In genomic region chr17:75142236-75142971, GRCh38 we compare ENCODE assay signal across 20 cellular contexts. TPM values are rescaled to one million over a fixed set of nuclear protein-coding genes. Genes with fewer than 3 reads are reported as not detected.
DNase-seq lines count a peak whose midpoint lies in the region; ATAC-seq and TF ChIP-seq lines count a peak whose summit lies in the region.
"Had no signal": no experiment of that assay in that cellular context is flagged by ENCODE, and none has a peak within 500 bp of the region (broad histone marks: within the 10 kb centered on the region; RNA-seq: fewer than 3 reads in every experiment).

No MANE protein-coding gene starts in this region.

- H2BK12ac ChIP-seq in trophoblast cell (ENCODE audit: low read length) = no peak overlapping the region

- H3K36me3 Mint-ChIP-seq in CD14-positive monocyte = peaks cover 58 to 86% of the 10 kb centered on the region in 2 donors
- H3K36me3 Mint-ChIP-seq in natural killer cell = peaks cover 10% of the 10 kb centered on the region

- H3K27ac Mint-ChIP-seq in CD14-positive monocyte = no peak overlapping the region
- H3K27ac Mint-ChIP-seq in natural killer cell = peak overlapping the region in 1 of 2 donors; percentile 78

- 90% methylated on average over 1 of the region's 13 CpGs for WGBS in trophoblast cell (ENCODE audit: extremely low coverage, insufficient coverage, insufficient read length)

- H3K4me2 ChIP-seq in Loucy (ENCODE audit: low read depth, low read length, poor library complexity, severe bottlenecking) (no peak overlapping the region), trophoblast cell (ENCODE audit: low read length) (no peak overlapping the region)

- H3K4me1 ChIP-seq in Loucy (ENCODE audit: insufficient read depth, low read length, poor library complexity, severe bottlenecking) (peaks cover 23% of the 10 kb centered on the region), trophoblast cell (ENCODE audit: control insufficient read depth in 1 of 2, insufficient read depth in 2 of 2, low read length in 2 of 2) (no peaks in the 10 kb centered on the region)

- peaks cover 89% of the 10 kb centered on the region for H3K79me2 ChIP-seq in Loucy (ENCODE audit: insufficient read depth, low read length)
- H3K79me2 ChIP-seq in trophoblast cell (ENCODE audit: control insufficient read depth, insufficient read depth, low read length, poor library complexity) = no peaks in the 10 kb centered on the region

- H2BK5ac ChIP-seq in trophoblast cell (ENCODE audit: low read depth, low read length, poor library complexity) = no peak overlapping the region

- H3K27me3 ChIP-seq in Loucy (ENCODE audit: insufficient read depth, low read length, poor library complexity, severe bottlenecking) = no peaks in the 10 kb centered on the region
- H3K27me3 ChIP-seq in trophoblast cell (ENCODE audit: insufficient read depth, low read length) = no peaks in the 10 kb centered on the region
- H3K27me3 ChIP-seq: Peyer's patch had no signal

- intact Hi-C loops in CD14-positive monocyte (cut with micrococcal nuclease) (no loop called here), natural killer cell (cut with micrococcal nuclease) (no loop called here)

- no peak overlapping the region for H2AK5ac ChIP-seq in trophoblast cell (ENCODE audit: low read length)

- H3K27me3 Mint-ChIP-seq in CD14-positive monocyte (ENCODE audit: low read depth in 3 of 3) = no peaks in the 10 kb centered on the region
- no peaks in the 10 kb centered on the region for H3K27me3 Mint-ChIP-seq in natural killer cell (ENCODE audit: low read depth in 2 of 2)

- 0 out of 2 replicates have a peak, but pooled peaks cover 8% of the 10 kb centered on the region for H3F3A ChIP-seq in Loucy (ENCODE audit: low read depth)

- H4K20me1 ChIP-seq in Loucy (ENCODE audit: insufficient read depth, low read length, poor library complexity, severe bottlenecking) = peaks cover 38% of the 10 kb centered on the region

- no peak overlapping the region for H3K4me3 ChIP-seq in Loucy (ENCODE audit: low read length, poor library complexity, severe bottlenecking)
- H3K4me3 ChIP-seq in trophoblast cell (ENCODE audit: low read depth, low read length) = no peak overlapping the region
- H3K4me3 ChIP-seq: Peyer's patch had no signal

- H4K8ac ChIP-seq in trophoblast cell (ENCODE audit: low read depth, low read length) = no peak overlapping the region

- ATAC-seq in esophagus mucosa (peak; percentile 75), GM21786 (IDR thresholded peaks at IDR 0.05; ENCODE audit: unreplicated experiment) (no peak), natural killer cell (no peak)
- ATAC-seq: Right ventricle myocardium inferior had no signal

- TF ChIP-seq CTCF in Loucy (conservative IDR thresholded peaks at IDR 0.05; ENCODE audit: low read length) (no peak), CD14-positive monocyte (IDR thresholded peaks at IDR 0.05) (no peak), natural killer cell (IDR thresholded peaks at IDR 0.05) (no peak)

- no peaks in the 10 kb centered on the region for H3K9me2 ChIP-seq in Loucy (replicated peaks; ENCODE audit: low read depth, low read length)

- H4K12ac ChIP-seq in trophoblast cell (ENCODE audit: low read depth, low read length) = no peak overlapping the region

- H3K36me3 ChIP-seq in Loucy (ENCODE audit: insufficient read depth, low read length) (peaks cover 89% of the 10 kb centered on the region), trophoblast cell (ENCODE audit: control insufficient read depth in 1 of 2, insufficient read depth in 2 of 2, low read length in 2 of 2) (peaks cover 64 to 74% of the 10 kb centered on the region in 2 experiments)

- H3K9ac ChIP-seq in Loucy (ENCODE audit: low read depth, low read length, poor library complexity, severe bottlenecking) (peak overlapping the region; percentile 48), trophoblast cell (ENCODE audit: low read length) (no peak overlapping the region)

- H3K9me3 Mint-ChIP-seq in CD14-positive monocyte = no peaks in the 10 kb centered on the region
- no peaks in the 10 kb centered on the region for H3K9me3 Mint-ChIP-seq in natural killer cell

- no peak overlapping the region for H3K27ac ChIP-seq in trophoblast cell (ENCODE audit: low read depth, low read length)
- H3K27ac ChIP-seq: Peyer's patch had no signal

- no peak overlapping the region for H3K18ac ChIP-seq in trophoblast cell (ENCODE audit: low read length)

- H2AFZ ChIP-seq in Loucy (ENCODE audit: low read length) = no peak overlapping the region
- no peak overlapping the region for H2AFZ ChIP-seq in trophoblast cell (ENCODE audit: insufficient read depth, low read length, poor library complexity)

- H3K23ac ChIP-seq in trophoblast cell (ENCODE audit: low read length) = no peak overlapping the region

- H3K4me1 Mint-ChIP-seq in CD14-positive monocyte = peaks cover 21% of the 10 kb centered on the region
- H3K4me1 Mint-ChIP-seq in natural killer cell = peaks cover 12 to 17% of the 10 kb centered on the region in 2 donors

- DNase-seq in ELF-1 (ENCODE audit: low read depth, low spot score) (peak; percentile 12), trophoblast cell (peak; percentile 63 to 77), CD14-positive monocyte (ENCODE audit: low spot score) (no peak), natural killer cell (no peak)
- DNase-seq: ACHN; AML-193; COR-L47; GDM1; KG1; NCI-H1417 treated with DMSO at 0.1 percent for 48 hours; NCI-H1930; NCI-H446; NCI-H526 treated with DMSO at 0.1 percent for 48 hours; NK-92 treated with Interleukin-12 subunit alpha and Interleukin-12 subunit beta, amount 100 ng/mL, for 24 hours; Peyer's patch; SW 1271 had no signal

- H2BK120ac ChIP-seq in trophoblast cell (ENCODE audit: insufficient read depth, low read length, poor library complexity) = no peak overlapping the region

- no peak overlapping the region for H4K91ac ChIP-seq in trophoblast cell (ENCODE audit: low read depth, low read length)

- H3K4me3 Mint-ChIP-seq in CD14-positive monocyte = no peak overlapping the region
- no peak overlapping the region for H3K4me3 Mint-ChIP-seq in natural killer cell

- no peak overlapping the region for H3K14ac ChIP-seq in trophoblast cell (ENCODE audit: low read length)

- H3K9me3 ChIP-seq in Loucy (ENCODE audit: insufficient read depth, low read depth, low read length) = no peaks in the 10 kb centered on the region
- no peaks in the 10 kb centered on the region for H3K9me3 ChIP-seq in trophoblast cell (ENCODE audit: insufficient read depth, low read depth, low read length)
- H3K9me3 ChIP-seq: Peyer's patch had no signal

- no peak overlapping the region for H3K4ac ChIP-seq in trophoblast cell (ENCODE audit: low read depth, low read length)

- H3K79me1 ChIP-seq in trophoblast cell (ENCODE audit: low read length) = no peaks in the 10 kb centered on the region

RNA-seq across cellular contexts. Expression of gene NT5C, which starts 10.9 kb away (rescaled TPM):
- total RNA-seq in esophagus mucosa (66.6 TPM), natural killer cell (10 to 100 TPM; 58.1 to 67.4 (median 61.2) TPM)
- 45.3 and 47.2 TPM in 2 replicates for polyA plus RNA-seq in trophoblast cell (2013)
- polyA plus RNA-seq in CD14-positive monocyte = 10 to 100 TPM; 27.8 to 36.2 TPM

RNA-seq across cellular contexts. Expression of gene JPT1, which starts 11.9 kb away (rescaled TPM):
- 328 TPM for total RNA-seq in esophagus mucosa
- polyA plus RNA-seq in trophoblast cell (2013) = 301 and 304 TPM in 2 replicates
- 100 to 1,000 TPM; 156 to 181 TPM for polyA plus RNA-seq in CD14-positive monocyte
- 10 to 100 TPM; 45.0 to 54.8 (median 50.5) TPM for total RNA-seq in natural killer cell

RNA-seq across cellular contexts. Expression of gene ARMC7, which starts 32.6 kb away (rescaled TPM):
- total RNA-seq in esophagus mucosa = 6.3 TPM
- 8.6 and 8.7 TPM in 2 replicates for polyA plus RNA-seq in trophoblast cell (2013)
- 1 to 10 TPM; 1.3 to 2.1 TPM for polyA plus RNA-seq in CD14-positive monocyte
- total RNA-seq in natural killer cell = 10 to 100 TPM in 2 of 3 donors, 1 to 10 TPM in 1; 9.3 to 18.6 (median 11.3) TPM

RNA-seq across cellular contexts. Expression of gene SUMO2, which starts 40.4 kb away (rescaled TPM):
- total RNA-seq in esophagus mucosa (317 TPM), natural killer cell (100 to 1,000 TPM; 240 to 294 (median 250) TPM)
- 194 and 209 TPM in 2 replicates for polyA plus RNA-seq in trophoblast cell (2013)
- 100 to 1,000 TPM; 282 to 318 TPM for polyA plus RNA-seq in CD14-positive monocyte

RNA-seq across cellular contexts. Expression of gene SLC16A5, which starts 54.6 kb away (rescaled TPM):
- total RNA-seq in esophagus mucosa (13.9 TPM), natural killer cell (10 to 100 TPM in 1 of 3 donors, 1 to 10 TPM in 2; 6.3 to 11.2 (median 10.0) TPM)
- polyA plus RNA-seq in trophoblast cell (2013) = 18.8 and 19.2 TPM in 2 replicates
- polyA plus RNA-seq in CD14-positive monocyte = 10 to 100 TPM; 26.1 to 27.0 TPM

Comparison
In these comparisons a context has a peak if more than half of its experiments do, and no peak if none do; other contexts are left out.
1. DNase-seq: peak in ELF-1 (single experiment) and trophoblast cell (2 of 2); none in CD14-positive monocyte (single experiment) and natural killer cell (single experiment).